Comparison of ENCODE assay signal across 10 cellular contexts in the genomic region with DNA sequence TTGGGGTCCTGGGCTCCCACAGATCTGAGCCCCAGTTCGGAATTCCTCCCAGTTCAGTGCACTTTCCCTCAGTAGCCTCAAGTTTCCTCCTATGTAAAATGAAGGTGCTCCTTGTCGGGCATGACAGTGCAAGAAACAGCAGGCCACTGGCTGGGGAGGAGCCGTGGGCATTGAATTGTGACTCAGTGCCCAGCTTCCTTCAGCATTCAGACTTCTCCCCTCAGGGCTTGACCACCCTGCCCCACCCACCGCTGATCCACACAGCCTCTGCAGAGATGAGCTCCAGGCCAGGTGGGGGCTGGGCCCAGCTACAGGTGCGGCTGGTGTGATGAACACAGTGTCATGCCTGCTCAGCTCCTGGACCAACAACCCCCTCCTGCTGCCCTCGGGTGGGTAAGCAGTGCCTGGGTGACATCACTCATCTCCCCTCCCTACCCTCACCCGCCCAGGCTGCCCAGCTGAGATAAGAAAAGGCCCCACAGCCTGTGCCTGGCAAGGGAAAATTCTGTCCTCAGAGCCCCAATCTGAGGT. TPM values are rescaled to one million over a fixed set of nuclear protein-coding genes. Genes with fewer than 3 reads are reported as not detected.
DNase-seq lines count a peak whose midpoint lies in the region; FAIRE-seq and TF ChIP-seq lines count a peak whose summit lies in the region.
"Had no signal": no experiment of that assay in that cellular context is flagged by ENCODE, and none has a peak within 500 bp of the region (broad histone marks: within the 10 kb centered on the region; RNA-seq: fewer than 3 reads in every experiment).

No MANE protein-coding gene starts in this region.

- no CpG with 5 or more reads among the region's 7 CpGs for WGBS in neuronal stem cell (ENCODE audit: extremely low coverage in 2 of 2, insufficient read length in 2 of 2, insufficient replicate concordance in 1 of 2), 2 donors

- no peak overlapping the region for H3K23ac ChIP-seq in neuronal stem cell (ENCODE audit: low read depth, low read length, poor library complexity)

- H2AFZ ChIP-seq in Loucy (ENCODE audit: low read length) (no peak overlapping the region), neuronal stem cell (ENCODE audit: low read length) (no peak overlapping the region)

- no peaks in the 10 kb centered on the region for H4K20me1 ChIP-seq in Loucy (ENCODE audit: insufficient read depth, low read length, poor library complexity, severe bottlenecking)

- H3K27ac ChIP-seq in CD8-positive, alpha-beta memory T cell (ENCODE audit: low read depth, low read length), result no peak overlapping the region
- no peak overlapping the region for H3K27ac ChIP-seq in neuronal stem cell (replicated peaks; ENCODE audit: low read length)

- peak overlapping the region; percentile 12 for H4K91ac ChIP-seq in neuronal stem cell (ENCODE audit: low read depth, low read length, poor library complexity)

- H3K27me3 ChIP-seq in CD8-positive, alpha-beta memory T cell (ENCODE audit: insufficient read depth, low read length, poor library complexity, severe bottlenecking), result no peaks in the 10 kb centered on the region
- H3K27me3 ChIP-seq in Loucy (ENCODE audit: insufficient read depth, low read length, poor library complexity, severe bottlenecking) (no peaks in the 10 kb centered on the region), bronchial epithelial cell (ENCODE audit: control insufficient read depth, insufficient read depth, low read length) (no peaks in the 10 kb centered on the region), neuronal stem cell (ENCODE audit: control insufficient read depth in 3 of 3, insufficient read depth in 3 of 3, low read depth in 1 of 3, low read length in 3 of 3) (no peaks in the 10 kb centered on the region), H7 (ENCODE audit: control insufficient read depth, insufficient read depth, low read length) (peaks cover 6% of the 10 kb centered on the region)

- peak overlapping the region; percentile 78 for H3K18ac ChIP-seq in neuronal stem cell (ENCODE audit: low read length)

- peaks cover 0 to 50% (median 24%) of the 10 kb centered on the region in 3 donors for H3K36me3 Mint-ChIP-seq in CD8-positive, alpha-beta memory T cell

- peak overlapping the region in 5 of 8 donors; percentile 12 to 69 (median 63) for H3K27ac Mint-ChIP-seq in CD8-positive, alpha-beta memory T cell
- H3K27ac Mint-ChIP-seq: activated T-helper 1 cell treated with anti-CD3 and anti-CD28 coated beads, Interleukin-12 subunit alpha, Interleukin-12 subunit beta, Interleukin-2, Interleukin-4 antibody, amounts not matched to agents 30 ng/mL and 10 ng/mL and 1 ng/mL, durations not matched to agents 14 hours and 24 hours and 36 hours had no signal

- H3K4me1 ChIP-seq in CD8-positive, alpha-beta memory T cell (ENCODE audit: insufficient read depth, low read length), result peaks cover 53% of the 10 kb centered on the region
- peaks cover 49% of the 10 kb centered on the region for H3K4me1 ChIP-seq in Loucy (ENCODE audit: insufficient read depth, low read length, poor library complexity, severe bottlenecking)
- peaks cover 20 to 23% of the 10 kb centered on the region in 2 donors for H3K4me1 ChIP-seq in neuronal stem cell (ENCODE audit: control insufficient read depth in 2 of 2, insufficient read depth in 1 of 2, low read depth in 1 of 2, low read length in 2 of 2)

- no peak for DNase-seq in CD8-positive, alpha-beta memory T cell
- DNase-seq in bronchial epithelial cell (ENCODE audit: low read depth) (peak; percentile 99), neuronal stem cell (ENCODE audit: low spot score) (no peak), DMS 273 (lab: John Stamatoyannopoulos, UW; ENCODE audit: unreplicated experiment) (no peak), H7 (no peak), NCI-H2107 treated with DMSO at 0.1 percent for 48 hours (lab: John Stamatoyannopoulos, UW; ENCODE audit: unreplicated experiment) (no peak), T-helper 1 cell (no peak)
- DNase-seq: HCEC 1CT had no signal

- peak overlapping the region in 2 of 7 donors; percentile 6 to 61 for H3K4me3 Mint-ChIP-seq in CD8-positive, alpha-beta memory T cell
- H3K4me3 Mint-ChIP-seq: activated T-helper 1 cell treated with anti-CD3 and anti-CD28 coated beads, Interleukin-12 subunit alpha, Interleukin-12 subunit beta, Interleukin-2, Interleukin-4 antibody, amounts not matched to agents 30 ng/mL and 10 ng/mL and 1 ng/mL, durations not matched to agents 14 hours and 24 hours and 36 hours had no signal

- H3K4me3 ChIP-seq in CD8-positive, alpha-beta memory T cell (ENCODE audit: low read length), result no peak overlapping the region
- H3K4me3 ChIP-seq in Loucy (ENCODE audit: low read length, poor library complexity, severe bottlenecking) (peak overlapping the region; percentile 31), bronchial epithelial cell (ENCODE audit: low read depth, low read length) (no peak overlapping the region), neuronal stem cell (ENCODE audit: low read length in 2 of 2) (no peak overlapping the region), H7 (ENCODE audit: insufficient read depth, low read depth, low read length) (no peak overlapping the region)

- H3K79me1 ChIP-seq in neuronal stem cell (ENCODE audit: low read depth, low read length), result no peaks in the 10 kb centered on the region

- no peak for TF ChIP-seq CTCF in Loucy (conservative IDR thresholded peaks at IDR 0.05; ENCODE audit: low read length)
- TF ChIP-seq CTCF in bronchial epithelial cell (IDR thresholded peaks at IDR 0.05; ENCODE audit: insufficient read depth, low read length, severe bottlenecking), result no peak

- H3K9ac ChIP-seq in Loucy (ENCODE audit: low read depth, low read length, poor library complexity, severe bottlenecking), result peak overlapping the region; percentile 33
- no peak overlapping the region for H3K9ac ChIP-seq in neuronal stem cell (ENCODE audit: low read depth, low read length, poor library complexity)

- H2BK15ac ChIP-seq in neuronal stem cell (ENCODE audit: low read length), result peak overlapping the region; percentile 83

- H3K4me2 ChIP-seq in Loucy (ENCODE audit: low read depth, low read length, poor library complexity, severe bottlenecking), result peak overlapping the region; percentile 58
- H3K4me2 ChIP-seq in neuronal stem cell (ENCODE audit: insufficient read depth, low read length, poor library complexity, severe bottlenecking), result no peak overlapping the region

- H2BK12ac ChIP-seq in neuronal stem cell (ENCODE audit: low read length), result no peak overlapping the region

- H3K4ac ChIP-seq in neuronal stem cell (ENCODE audit: low read length), result no peak overlapping the region

- H3K9me3 Mint-ChIP-seq in CD8-positive, alpha-beta memory T cell, result no peaks in the 10 kb centered on the region
- H3K9me3 Mint-ChIP-seq: activated T-helper 1 cell treated with anti-CD3 and anti-CD28 coated beads, Interleukin-12 subunit alpha, Interleukin-12 subunit beta, Interleukin-2, Interleukin-4 antibody, amounts not matched to agents 30 ng/mL and 10 ng/mL and 1 ng/mL, durations not matched to agents 14 hours and 24 hours and 36 hours had no signal

- no peak overlapping the region for H2BK5ac ChIP-seq in neuronal stem cell (ENCODE audit: low read length)

- H4K8ac ChIP-seq in neuronal stem cell (ENCODE audit: low read depth, low read length), result no peak overlapping the region

- H2AK5ac ChIP-seq in neuronal stem cell (ENCODE audit: low read depth, low read length), result peak overlapping the region; percentile 2

- peaks cover 50 to 64% (median 50%) of the 10 kb centered on the region in 3 donors for H3K4me1 Mint-ChIP-seq in CD8-positive, alpha-beta memory T cell

- no peak overlapping the region for H3K14ac ChIP-seq in neuronal stem cell (ENCODE audit: low read length)

- H3K79me2 ChIP-seq in Loucy (ENCODE audit: insufficient read depth, low read length), result peaks cover 19% of the 10 kb centered on the region; the same call in 1 of the 2 replicates

- CTCF ChIA-PET in CD8-positive, alpha-beta memory T cell (lab: Charles Lee), result no interaction called here

- H3F3A ChIP-seq in Loucy (ENCODE audit: low read depth), result no peaks in the 10 kb centered on the region

- POLR2A ChIA-PET in CD8-positive, alpha-beta memory T cell (lab: Charles Lee), result interaction anchor here (0.6 kb wide), 1 partner anchor 19 kb away, joined by 3 read pairs; no protein-coding TSS in a partner anchor

- FAIRE-seq in bronchial epithelial cell (lab: Jason Lieb, UNC), result peak; percentile 99

- no peak overlapping the region for H2BK120ac ChIP-seq in neuronal stem cell (ENCODE audit: low read depth, low read length)

- H3K36me3 ChIP-seq in CD8-positive, alpha-beta memory T cell (ENCODE audit: insufficient read depth, low read length), result peaks cover 14% of the 10 kb centered on the region
- H3K36me3 ChIP-seq in Loucy (ENCODE audit: insufficient read depth, low read length) (no peaks in the 10 kb centered on the region), bronchial epithelial cell (ENCODE audit: control insufficient read depth, insufficient read depth, low read length) (peaks cover 11% of the 10 kb centered on the region), neuronal stem cell (replicated peaks in 1 of 2; ENCODE audit: control insufficient read depth in 2 of 2, insufficient read depth in 2 of 2, low read length in 2 of 2) (no peaks in the 10 kb centered on the region), H7 (replicated peaks; ENCODE audit: control insufficient read depth, insufficient read depth, low read length) (no peaks in the 10 kb centered on the region)

- no peaks in the 10 kb centered on the region for H3K27me3 Mint-ChIP-seq in CD8-positive, alpha-beta memory T cell

- no peaks in the 10 kb centered on the region for H3K9me2 ChIP-seq in Loucy (replicated peaks; ENCODE audit: low read depth, low read length)

- H3K9me3 ChIP-seq in CD8-positive, alpha-beta memory T cell (ENCODE audit: low read length), result no peaks in the 10 kb centered on the region
- no peaks in the 10 kb centered on the region for H3K9me3 ChIP-seq in Loucy (ENCODE audit: insufficient read depth, low read depth, low read length)
- H3K9me3 ChIP-seq in neuronal stem cell (replicated peaks in 1 of 2; ENCODE audit: control insufficient read depth in 2 of 2, insufficient read depth in 1 of 2, low read depth in 1 of 2, low read length in 2 of 2), result no peaks in the 10 kb centered on the region

RNA-seq across cellular contexts. Expression of a gene that starts 4.9 kb away (rescaled TPM):
- 10 to 100 TPM; 10.3 to 11.3 TPM for total RNA-seq in CD8-positive, alpha-beta memory T cell
- polyA plus RNA-seq in CD8-positive, alpha-beta memory T cell, result 26.0 TPM
- total RNA-seq in bronchial epithelial cell, result 7.8 and 8.4 TPM in 2 replicates
- 2.6 TPM for polyA plus RNA-seq in neuronal stem cell (2013, experiment 1 of 2)
- 2.5 TPM for polyA plus RNA-seq in neuronal stem cell (2013, experiment 2 of 2)
- 1.3 and 3.4 TPM in 2 replicates for total RNA-seq in H7 (2014; rRNA removed; shearing (Covaris generic))

RNA-seq across cellular contexts. Expression of a gene that starts 7.7 kb away (rescaled TPM):
- 10 to 100 TPM; 27.9 to 32.4 TPM for total RNA-seq in CD8-positive, alpha-beta memory T cell
- polyA plus RNA-seq in CD8-positive, alpha-beta memory T cell, result 39.0 TPM
- 16.8 and 21.8 TPM in 2 replicates for total RNA-seq in bronchial epithelial cell
- polyA plus RNA-seq in neuronal stem cell (2013, experiment 1 of 2), result 16.2 TPM
- polyA plus RNA-seq in neuronal stem cell (2013, experiment 2 of 2), result 15.4 TPM
- total RNA-seq in H7 (2014; rRNA removed; shearing (Covaris generic)), result 31.3 and 34.7 TPM in 2 replicates

RNA-seq across cellular contexts. Expression of a gene that starts 56.4 kb away (rescaled TPM):
- total RNA-seq in CD8-positive, alpha-beta memory T cell, result 10 to 100 TPM; 40.2 to 42.3 TPM
- polyA plus RNA-seq in CD8-positive, alpha-beta memory T cell, result 75.8 TPM
- total RNA-seq in bronchial epithelial cell, result 29.2 and 33.5 TPM in 2 replicates
- polyA plus RNA-seq in neuronal stem cell (2013, experiment 1 of 2), result 57.7 TPM
- 60.0 TPM for polyA plus RNA-seq in neuronal stem cell (2013, experiment 2 of 2)
- 105 and 112 TPM in 2 replicates for total RNA-seq in H7 (2014; rRNA removed; shearing (Covaris generic))

RNA-seq across cellular contexts. Expression of a gene that starts 59.9 kb away (rescaled TPM):
- total RNA-seq in CD8-positive, alpha-beta memory T cell, result not detected
- polyA plus RNA-seq in CD8-positive, alpha-beta memory T cell, result 0.37 TPM
- total RNA-seq in bronchial epithelial cell, result not detected in 2 replicates
- polyA plus RNA-seq in neuronal stem cell (2013, experiment 1 of 2), result 0.17 TPM
- polyA plus RNA-seq in neuronal stem cell (2013, experiment 2 of 2), result 0.37 TPM
- total RNA-seq in H7 (2014; rRNA removed; shearing (Covaris generic)), result not detected in 2 replicates
